In the genomic region with DNA sequence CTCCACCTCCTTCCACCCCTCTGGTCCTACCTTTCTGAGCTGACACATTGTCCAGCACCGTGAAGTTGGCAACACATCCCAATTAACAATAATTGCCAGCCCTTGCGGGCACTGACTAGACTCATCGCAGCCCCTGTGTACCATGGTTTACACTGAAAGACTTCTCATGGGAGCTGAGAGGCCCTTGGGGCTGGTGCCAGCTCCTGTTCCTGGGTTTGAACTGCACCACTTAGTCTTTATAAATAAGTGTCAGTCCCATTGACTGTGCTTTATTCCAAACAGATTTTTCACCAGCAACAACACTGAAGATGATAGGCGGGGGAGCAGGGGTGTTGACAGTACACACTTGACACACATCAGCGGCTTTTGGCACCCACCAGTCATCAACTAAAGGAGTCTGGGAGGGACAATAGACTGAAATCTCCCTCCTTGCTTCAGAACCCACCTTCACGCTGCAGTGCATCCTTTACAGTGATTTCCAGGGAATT, we compare ENCODE assay signal across 20 cellular contexts.
A peak's percentile ranks its signal among the peaks of the same experiment; 100 is the strongest.
DNase-seq lines count a peak whose midpoint lies in the region.
"Had no signal": no experiment of that assay in that cellular context is flagged by ENCODE, and none has a peak within 500 bp of the region (broad histone marks: within the 10 kb centered on the region; RNA-seq: fewer than 3 reads in every experiment).

No MANE protein-coding gene starts in this region.

- DNase-seq in DMS153 (lab: John Stamatoyannopoulos, UW) = peak; percentile 9
- DNase-seq in DMS153 treated with DMSO at 0.1 percent for 48 hours (lab: John Stamatoyannopoulos, UW; ENCODE audit: unreplicated experiment) = no peak
- peak; percentile 17 for DNase-seq in NCI-H2227 (lab: John Stamatoyannopoulos, UW; ENCODE audit: unreplicated experiment)
- DNase-seq in NCI-H748 treated with DMSO at 0.1 percent for 48 hours (lab: John Stamatoyannopoulos, UW) = peak; percentile 58
- DNase-seq in putamen (ENCODE audit: low spot score) = no peak
- no peak for DNase-seq in NCI-H510A (lab: John Stamatoyannopoulos, UW)
- DNase-seq in dedifferentiated amniotic fluid mesenchymal stem cell (ENCODE audit: extremely low spot score) = no peak
- DNase-seq: CD8-positive, alpha-beta T cell; GM23248; H7; Karpas-422; NCI-H1694; NCI-H2029 treated with DMSO at 0.1 percent for 48 hours; NCI-H2171; NCI-H446 treated with DMSO at 0.1 percent for 48 hours; NCI-H526 treated with DMSO at 0.1 percent for 48 hours; NK-92 treated with Interleukin-12 subunit alpha and Interleukin-12 subunit beta, amount 100 ng/mL, for 24 hours; PC-3; SK-N-SH; SW 1271 had no signal

Comparison
In these comparisons a context has a peak if more than half of its experiments do, and no peak if none do; other contexts are left out.
1. DNase-seq: peak in DMS153 (single experiment), NCI-H2227 (single experiment) and NCI-H748 treated with DMSO at 0.1 percent for 48 hours (single experiment); none in DMS153 treated with DMSO at 0.1 percent for 48 hours (single experiment), putamen (single experiment), NCI-H510A (single experiment) and dedifferentiated amniotic fluid mesenchymal stem cell (single experiment).